Comparison of ENCODE assay signal across 31 cellular contexts in the genomic region with DNA sequence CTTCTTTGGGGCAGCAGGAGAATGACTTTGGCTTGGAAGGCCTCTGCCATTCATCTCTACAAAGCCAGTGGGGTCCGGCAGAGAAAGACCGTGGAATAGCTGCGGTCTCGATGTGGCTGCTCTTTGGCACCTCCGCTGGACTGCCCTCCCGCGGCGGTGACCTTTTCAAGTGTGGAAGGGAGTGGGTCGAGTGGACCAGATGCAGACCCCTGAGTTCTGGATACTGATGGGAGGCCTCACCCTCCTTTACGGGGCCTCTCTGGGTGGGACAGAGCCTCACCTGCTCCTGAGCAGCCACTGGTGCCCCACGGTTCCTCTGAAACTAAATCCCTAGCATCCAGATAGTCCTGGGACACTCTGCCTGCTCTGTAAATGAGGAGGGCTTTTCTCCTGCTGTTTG.
"Had no signal": no experiment of that assay in that cellular context is flagged by ENCODE, and none has a peak within 500 bp of the region (broad histone marks: within the 10 kb centered on the region; RNA-seq: fewer than 3 reads in every experiment).

No MANE protein-coding gene starts in this region.

- DNase-seq: activated CD4-positive, alpha-beta memory T cell treated with anti-CD3 and anti-CD28 coated beads, Interleukin-2, amount 10 ng/mL, durations not matched to agents 7 days and 5 days; activated CD4-positive, alpha-beta T cell treated with anti-CD3 and anti-CD28 coated beads for 36 hours; activated CD4-positive, alpha-beta T cell treated with anti-CD3 and anti-CD28 coated beads, Interleukin-2, amount 10 ng/mL, durations not matched to agents 24 days and 14 days; activated CD4-positive, alpha-beta T cell treated with anti-CD3 and anti-CD28 coated beads, Interleukin-2, amount 50 U/mL, for 4 hours; activated CD4-positive, CD25-positive, alpha-beta regulatory T cell; activated CD4-positive, CD25-positive, alpha-beta regulatory T cell treated with anti-CD3 and anti-CD28 coated beads, Interleukin-2, amount 50 U/mL, for 72 hours; activated CD8-positive, alpha-beta memory T cell treated with anti-CD3 and anti-CD28 coated beads, Interleukin-2, amount 50 U/mL, for 48 hours; activated gamma-delta T cell; activated naive CD4-positive, alpha-beta T cell; activated naive CD4-positive, alpha-beta T cell treated with anti-CD3 and anti-CD28 coated beads, Interleukin-2, amount 10 ng/mL, durations not matched to agents 7 days and 5 days; activated naive CD8-positive, alpha-beta T cell treated with anti-CD3 and anti-CD28 coated beads, Interleukin-2, amount 10 ng/mL, durations not matched to agents 7 days and 5 days; activated T-cell treated with anti-CD3 and anti-CD28 coated beads for 4 hours; activated T-cell treated with anti-CD3 and anti-CD28 coated beads, Interleukin-2, amount 50 U/mL, for 24 hours; activated T-cell treated with anti-CD3 and anti-CD28 coated beads, Interleukin-2, amount 50 U/mL, for 72 hours; central memory CD4-positive, alpha-beta T cell; cerebellar nuclear complex; dorsolateral prefrontal cortex; effector memory CD4-positive, alpha-beta T cell; foreskin fibroblast; head of caudate nucleus; T-helper 2 cell had no signal

- H3K9me3 ChIP-seq: ascending aorta, breast epithelium had no signal

- H3K9me3 Mint-ChIP-seq: activated CD4-positive, alpha-beta memory T cell treated with anti-CD3 and anti-CD28 coated beads, Interleukin-2, amount 10 ng/mL, durations not matched to agents 7 days and 5 days; activated CD4-positive, alpha-beta T cell treated with anti-CD3 and anti-CD28 coated beads, Interleukin-2, amount 10 ng/mL, durations not matched to agents 24 days and 14 days; activated naive CD4-positive, alpha-beta T cell treated with anti-CD3 and anti-CD28 coated beads, Interleukin-2, amount 10 ng/mL, durations not matched to agents 7 days and 5 days; activated naive CD4-positive, alpha-beta T cell treated with anti-CD3 and anti-CD28 coated beads, Interleukin-2, amount 50 U/mL, for 72 hours; activated naive CD8-positive, alpha-beta T cell treated with anti-CD3 and anti-CD28 coated beads, Interleukin-2, amount 10 ng/mL, durations not matched to agents 7 days and 5 days; activated T-cell treated with anti-CD3 and anti-CD28 coated beads, Interleukin-2, amount 50 U/mL, for 24 hours; activated T-cell treated with anti-CD3 and anti-CD28 coated beads, Interleukin-2, amount 50 U/mL, for 72 hours; brain; dendritic cell treated with granulocyte-macrophage colony-stimulating factor and Interleukin-4, amounts not matched to agents 40 ng/mL and 50 ng/mL, for 4 days had no signal

- H3K36me3 ChIP-seq: breast epithelium had no signal

- FAIRE-seq: endothelial cell of umbilical vein, frontal cortex had no signal

- H3K27ac Mint-ChIP-seq: activated CD4-positive, alpha-beta memory T cell treated with anti-CD3 and anti-CD28 coated beads, Interleukin-2, amount 10 ng/mL, durations not matched to agents 7 days and 5 days; activated CD4-positive, alpha-beta T cell treated with anti-CD3 and anti-CD28 coated beads for 36 hours; activated CD4-positive, alpha-beta T cell treated with anti-CD3 and anti-CD28 coated beads, Interleukin-2, amount 10 ng/mL, durations not matched to agents 24 days and 14 days; activated naive CD4-positive, alpha-beta T cell treated with anti-CD3 and anti-CD28 coated beads, Interleukin-2, amount 10 ng/mL, durations not matched to agents 7 days and 5 days; activated naive CD8-positive, alpha-beta T cell treated with anti-CD3 and anti-CD28 coated beads, Interleukin-2, amount 10 ng/mL, durations not matched to agents 7 days and 5 days; activated T-cell treated with anti-CD3 and anti-CD28 coated beads, Interleukin-2, amount 50 U/mL, for 24 hours; activated T-cell treated with anti-CD3 and anti-CD28 coated beads, Interleukin-2, amount 50 U/mL, for 72 hours; brain; dendritic cell treated with granulocyte-macrophage colony-stimulating factor and Interleukin-4, amounts not matched to agents 40 ng/mL and 50 ng/mL, for 4 days had no signal

- H3K4me3 Mint-ChIP-seq: activated CD4-positive, alpha-beta memory T cell treated with anti-CD3 and anti-CD28 coated beads, Interleukin-2, amount 10 ng/mL, durations not matched to agents 7 days and 5 days; activated CD4-positive, alpha-beta T cell treated with anti-CD3 and anti-CD28 coated beads for 36 hours; activated CD4-positive, alpha-beta T cell treated with anti-CD3 and anti-CD28 coated beads, Interleukin-2, amount 10 ng/mL, durations not matched to agents 24 days and 14 days; activated naive CD4-positive, alpha-beta T cell treated with anti-CD3 and anti-CD28 coated beads, Interleukin-2, amount 10 ng/mL, durations not matched to agents 7 days and 5 days; activated naive CD8-positive, alpha-beta T cell treated with anti-CD3 and anti-CD28 coated beads, Interleukin-2, amount 10 ng/mL, durations not matched to agents 7 days and 5 days; activated T-cell treated with anti-CD3 and anti-CD28 coated beads, Interleukin-2, amount 50 U/mL, for 24 hours; activated T-cell treated with anti-CD3 and anti-CD28 coated beads, Interleukin-2, amount 50 U/mL, for 72 hours; brain; dendritic cell treated with granulocyte-macrophage colony-stimulating factor and Interleukin-4, amounts not matched to agents 40 ng/mL and 50 ng/mL, for 4 days had no signal

- H3K36me3 Mint-ChIP-seq: activated naive CD4-positive, alpha-beta T cell treated with anti-CD3 and anti-CD28 coated beads, Interleukin-2, amount 10 ng/mL, durations not matched to agents 7 days and 5 days had no signal

- H3K27me3 Mint-ChIP-seq: activated CD4-positive, alpha-beta memory T cell treated with anti-CD3 and anti-CD28 coated beads, Interleukin-2, amount 10 ng/mL, durations not matched to agents 7 days and 5 days; activated CD4-positive, alpha-beta T cell treated with anti-CD3 and anti-CD28 coated beads for 36 hours; activated CD4-positive, alpha-beta T cell treated with anti-CD3 and anti-CD28 coated beads, Interleukin-2, amount 10 ng/mL, durations not matched to agents 24 days and 14 days; activated naive CD4-positive, alpha-beta T cell treated with anti-CD3 and anti-CD28 coated beads, Interleukin-2, amount 10 ng/mL, durations not matched to agents 7 days and 5 days; activated naive CD8-positive, alpha-beta T cell treated with anti-CD3 and anti-CD28 coated beads, Interleukin-2, amount 10 ng/mL, durations not matched to agents 7 days and 5 days; activated T-cell treated with anti-CD3 and anti-CD28 coated beads, Interleukin-2, amount 50 U/mL, for 24 hours; dendritic cell treated with granulocyte-macrophage colony-stimulating factor and Interleukin-4, amounts not matched to agents 40 ng/mL and 50 ng/mL, for 4 days had no signal

- H3K4me1 ChIP-seq: breast epithelium had no signal

- H3K4me1 Mint-ChIP-seq: activated CD4-positive, alpha-beta T cell treated with anti-CD3 and anti-CD28 coated beads for 36 hours; activated CD4-positive, alpha-beta T cell treated with anti-CD3 and anti-CD28 coated beads, Interleukin-2, amount 10 ng/mL, durations not matched to agents 24 days and 14 days; activated naive CD4-positive, alpha-beta T cell treated with anti-CD3 and anti-CD28 coated beads, Interleukin-2, amount 10 ng/mL, durations not matched to agents 7 days and 5 days; brain had no signal

- H3K27me3 ChIP-seq: ascending aorta, breast epithelium, cardiac muscle cell, dorsolateral prefrontal cortex had no signal

- H3K27ac ChIP-seq: ascending aorta, breast epithelium, cardiac muscle cell, epithelial cell of prostate had no signal

- H3K4me3 ChIP-seq: ascending aorta, breast epithelium, cardiac muscle cell, coronary artery, dorsolateral prefrontal cortex had no signal
